In the genomic region with DNA sequence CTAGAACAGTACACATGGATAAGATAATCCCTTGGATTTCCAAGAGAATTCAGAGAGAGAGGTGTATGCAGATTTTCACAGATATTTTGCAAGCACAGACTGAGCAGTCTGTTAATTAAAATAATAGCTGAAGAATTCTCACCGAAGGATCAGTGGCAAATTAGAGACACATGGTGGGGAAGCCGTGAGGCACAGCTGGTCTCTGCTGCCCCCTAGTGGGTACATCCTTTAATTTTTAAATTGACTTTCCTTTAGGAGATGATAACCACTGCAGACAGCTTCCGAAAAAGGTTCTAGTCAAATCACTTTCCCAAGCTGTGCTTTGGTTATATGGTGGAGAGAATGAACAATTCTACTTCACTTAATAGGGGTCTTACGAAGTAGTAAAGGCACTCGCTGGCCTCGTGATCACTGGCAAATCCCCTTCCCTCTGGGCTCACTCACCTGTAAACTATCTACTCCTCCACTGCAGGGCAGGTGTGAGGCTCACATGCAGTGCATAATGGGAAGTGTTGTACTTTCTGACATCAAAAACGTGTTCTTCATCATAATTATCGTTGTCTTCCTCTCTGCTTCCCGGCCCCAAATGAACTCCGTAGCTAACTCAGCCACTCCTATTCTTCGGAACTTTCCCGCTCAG, we compare ENCODE assay signal across 8 cellular contexts. TPM values are rescaled to one million over a fixed set of nuclear protein-coding genes. Genes with fewer than 3 reads are reported as not detected.
A peak's percentile ranks its signal among the peaks of the same experiment; 100 is the strongest.
DNase-seq lines count a peak whose midpoint lies in the region; ATAC-seq, FAIRE-seq and TF ChIP-seq lines count a peak whose summit lies in the region.

No MANE protein-coding gene starts in this region.

- H3K9ac ChIP-seq in astrocyte (ENCODE audit: low read length) = no peak overlapping the region

- H3K27me3 ChIP-seq in astrocyte (ENCODE audit: insufficient read depth, low read length) = no peaks in the 10 kb centered on the region

- H3K4me3 ChIP-seq in astrocyte (ENCODE audit: insufficient read depth, low read depth, low read length) = no peak overlapping the region

- no peaks in the 10 kb centered on the region for H3K9me3 ChIP-seq in astrocyte (ENCODE audit: insufficient read depth, low read depth, low read length)

- no peak overlapping the region for H3K4me2 ChIP-seq in astrocyte (ENCODE audit: low read length)

- H2AFZ ChIP-seq in astrocyte (ENCODE audit: low read depth, low read length) = no peak overlapping the region

- TF ChIP-seq CTCF in astrocyte (IDR thresholded peaks at IDR 0.05; ENCODE audit: insufficient read depth, low read depth, low read length) = peak; percentile 76

- peak; percentile 29 for FAIRE-seq in astrocyte (lab: Jason Lieb, UNC)

- H3K4me3 Mint-ChIP-seq in astrocyte (ENCODE audit: unreplicated experiment) = no peak overlapping the region

- peaks cover 6% of the 10 kb centered on the region for H3K79me2 ChIP-seq in astrocyte (ENCODE audit: insufficient read depth, low read length)

- H4K20me1 ChIP-seq in astrocyte (ENCODE audit: insufficient read depth, low read length) = peaks cover 35% of the 10 kb centered on the region

- ATAC-seq in HG03139 (IDR thresholded peaks at IDR 0.05; ENCODE audit: unreplicated experiment) = no peak

- H3K4me1 Mint-ChIP-seq in astrocyte (ENCODE audit: low read depth, unreplicated experiment) = peaks cover 14% of the 10 kb centered on the region

- peaks cover under 1% of the 10 kb centered on the region for H3K9me3 Mint-ChIP-seq in astrocyte (ENCODE audit: unreplicated experiment)

- H3K4me1 ChIP-seq in astrocyte (ENCODE audit: insufficient read depth, low read length) = peaks cover 8% of the 10 kb centered on the region

- no peaks in the 10 kb centered on the region for H3K27me3 Mint-ChIP-seq in astrocyte (ENCODE audit: low read depth, unreplicated experiment)

- peak; percentile 44 for DNase-seq in SIG-M5 treated with dmso at 0.1 percent for 504 hours (lab: John Stamatoyannopoulos, UW; ENCODE audit: unreplicated experiment)
- DNase-seq in SIG-M5 (lab: John Stamatoyannopoulos, UW) = no peak
- peak; percentile 33 for DNase-seq in NCI-H1092 treated with DMSO at 0.1 percent for 48 hours (lab: John Stamatoyannopoulos, UW)
- peak; percentile 59 for DNase-seq in T-helper 9 cell
- no peak for DNase-seq in astrocyte (ENCODE audit: low read depth)
- DNase-seq in hippocampal formation (lab: John Stamatoyannopoulos, UW) = peak; percentile 28 to 78
- peak; percentile 57 for DNase-seq in stimulated activated CD4-positive, alpha-beta T cell treated with anti-CD3 and anti-CD28 coated beads, Interleukin-12 subunit alpha, Interleukin-12 subunit beta, amount 100 ng/mL, for 4 hours

- peaks cover 3% of the 10 kb centered on the region for H3K36me3 ChIP-seq in astrocyte (ENCODE audit: insufficient read depth, low read length)

- H3K36me3 Mint-ChIP-seq in astrocyte (ENCODE audit: low read depth, unreplicated experiment) = peaks cover 8% of the 10 kb centered on the region

- H3K27ac ChIP-seq in astrocyte (ENCODE audit: low read depth, low read length) = no peak overlapping the region

- no peak overlapping the region for H3K27ac Mint-ChIP-seq in astrocyte (ENCODE audit: unreplicated experiment)

RNA-seq across cellular contexts. Expression of a gene that starts 19.5 kb away (rescaled TPM):
- 33.1 and 34.8 TPM in 2 replicates for total RNA-seq in astrocyte

RNA-seq across cellular contexts. Expression of a gene that starts 30.6 kb away (rescaled TPM):
- total RNA-seq in astrocyte = 24.2 and 24.3 TPM in 2 replicates

Comparison
In these comparisons a context has a peak if more than half of its experiments do, and no peak if none do; other contexts are left out.
1. DNase-seq: peak in SIG-M5 treated with dmso at 0.1 percent for 504 hours (single experiment), NCI-H1092 treated with DMSO at 0.1 percent for 48 hours (single experiment), T-helper 9 cell (single experiment), hippocampal formation (2 of 2) and stimulated activated CD4-positive, alpha-beta T cell treated with anti-CD3 and anti-CD28 coated beads, Interleukin-12 subunit alpha, Interleukin-12 subunit beta, amount 100 ng/mL, for 4 hours (single experiment); none in SIG-M5 (single experiment) and astrocyte (single experiment).